In the genomic region with DNA sequence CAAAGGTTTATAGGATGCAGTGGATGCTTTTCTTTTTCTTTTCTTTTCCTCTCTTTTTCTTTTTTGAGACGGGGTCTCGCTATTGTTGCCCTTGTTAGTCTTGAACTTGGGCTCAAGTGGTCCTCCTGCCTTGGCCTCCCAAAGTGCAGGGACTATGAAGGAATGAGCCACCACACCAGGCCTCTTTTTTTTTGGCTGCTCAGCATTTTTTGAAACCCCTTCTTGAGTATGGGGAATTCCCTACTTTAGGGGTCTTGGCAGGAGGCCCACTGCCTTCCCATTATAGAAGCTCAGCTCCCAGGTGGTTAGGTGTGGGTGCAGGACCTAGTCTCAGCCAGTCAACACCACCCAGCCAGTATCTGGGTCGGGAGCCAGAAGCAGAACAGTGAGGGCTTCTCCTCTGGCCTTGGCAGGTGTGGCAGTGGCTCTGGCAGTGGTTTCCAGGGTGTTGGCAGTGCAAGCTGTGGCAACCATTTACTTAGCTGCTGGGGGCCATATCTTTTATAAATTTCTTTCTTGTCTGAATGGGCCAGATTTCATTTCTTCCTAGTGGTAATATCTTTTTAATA, we compare ENCODE assay signal across 10 cellular contexts.
"Had no signal": no experiment of that assay in that cellular context is flagged by ENCODE, and none has a peak within 500 bp of the region (broad histone marks: within the 10 kb centered on the region; RNA-seq: fewer than 3 reads in every experiment).

No MANE protein-coding gene starts in this region.

- H3K4me3 Mint-ChIP-seq: activated naive CD8-positive, alpha-beta T cell; neural crest cell had no signal

- H3K27me3 Mint-ChIP-seq: activated naive CD8-positive, alpha-beta T cell had no signal

- H3K27ac ChIP-seq: breast epithelium, tibial nerve had no signal

- H3K36me3 ChIP-seq: breast epithelium had no signal

- H3K27me3 ChIP-seq: breast epithelium, dorsolateral prefrontal cortex, foreskin keratinocyte, tibial nerve had no signal

- H3K9me3 ChIP-seq: breast epithelium, SK-N-SH had no signal

- H3K9ac ChIP-seq: SK-N-SH had no signal

- H3K4me3 ChIP-seq: breast epithelium, dorsolateral prefrontal cortex, skin epidermis, tibial nerve had no signal

- H3K4me1 ChIP-seq: breast epithelium, tibial nerve had no signal

- ATAC-seq: foreskin keratinocyte, left lobe of liver had no signal

- H3K27ac Mint-ChIP-seq: activated naive CD8-positive, alpha-beta T cell had no signal

- H3K4me2 ChIP-seq: SK-N-SH had no signal

- DNase-seq: activated CD4-positive, CD25-positive, alpha-beta regulatory T cell; dorsolateral prefrontal cortex; foreskin keratinocyte; SK-N-SH had no signal

- H3K4me1 Mint-ChIP-seq: neural crest cell had no signal
